In genomic region chr20:63625771-63626423, GRCh38 we compare ENCODE assay signal across 8 cellular contexts. TPM values are rescaled to one million over a fixed set of nuclear protein-coding genes. Genes with fewer than 3 reads are reported as not detected.
A peak's percentile ranks its signal among the peaks of the same experiment; 100 is the strongest.
DNase-seq lines count a peak whose midpoint lies in the region; ATAC-seq and TF ChIP-seq lines count a peak whose summit lies in the region.

No MANE protein-coding gene starts in this region.

- ATAC-seq in sciatic nerve (peak; percentile 8), GM19351 (IDR thresholded peaks at IDR 0.05; ENCODE audit: unreplicated experiment) (no peak)

- intact Hi-C loops in activated naive CD4-positive, alpha-beta T cell treated with anti-CD3 and anti-CD28 coated beads for 36 hours (cut with micrococcal nuclease) = loop anchor here (2.0 to 10.0 kb wide), 5 partner anchors 81 to 331 kb away; partner anchors contain the start of genes ARFRP1, LIME1, PTK6 and SLC2A4RG
- intact Hi-C loops in sciatic nerve (cut with DNase I) = no loop called here

- TF ChIP-seq CTCF in glutamatergic neuron (IDR thresholded peaks at IDR 0.05; ENCODE audit: partially characterized antibody, unreplicated experiment) = no peak

- no peaks in the 10 kb centered on the region for H3K36me3 ChIP-seq in HUES6 (ENCODE audit: control insufficient read depth, insufficient read depth, low read length)

- peaks cover 47% of the 10 kb centered on the region for H3K4me1 Mint-ChIP-seq in activated naive CD4-positive, alpha-beta T cell treated with anti-CD3 and anti-CD28 coated beads for 36 hours (ENCODE audit: low read depth)
- peaks cover 16% of the 10 kb centered on the region for H3K4me1 Mint-ChIP-seq in glutamatergic neuron (ENCODE audit: low read depth, unreplicated experiment)

- H3K9me3 Mint-ChIP-seq in activated naive CD4-positive, alpha-beta T cell treated with anti-CD3 and anti-CD28 coated beads for 36 hours = no peaks in the 10 kb centered on the region
- H3K9me3 Mint-ChIP-seq in glutamatergic neuron (ENCODE audit: unreplicated experiment) = peaks cover 18% of the 10 kb centered on the region

- peaks cover 16% of the 10 kb centered on the region for H3K36me3 Mint-ChIP-seq in activated naive CD4-positive, alpha-beta T cell treated with anti-CD3 and anti-CD28 coated beads for 36 hours (ENCODE audit: low read depth)
- no peaks in the 10 kb centered on the region for H3K36me3 Mint-ChIP-seq in glutamatergic neuron (ENCODE audit: unreplicated experiment)

- H3K4me3 Mint-ChIP-seq in activated naive CD4-positive, alpha-beta T cell treated with anti-CD3 and anti-CD28 coated beads for 36 hours = peak overlapping the region; percentile 77
- H3K4me3 Mint-ChIP-seq in glutamatergic neuron (ENCODE audit: unreplicated experiment) = peak overlapping the region; percentile 72

- H3K4me3 ChIP-seq in HUES6 (ENCODE audit: low read depth, low read length) = peak overlapping the region; percentile 92

- CTCF ChIA-PET in activated naive CD4-positive, alpha-beta T cell treated with anti-CD3 and anti-CD28 coated beads for 36 hours (lab: Charles Lee) = interaction anchor here (1.0 kb wide), 1 partner anchor 16 kb away, joined by 3 read pairs; no protein-coding TSS in a partner anchor

- H3K27ac ChIP-seq in HUES6 (ENCODE audit: low read depth, low read length) = peak overlapping the region; percentile 96

- H3K27me3 Mint-ChIP-seq in activated naive CD4-positive, alpha-beta T cell treated with anti-CD3 and anti-CD28 coated beads for 36 hours (ENCODE audit: low read depth) = no peaks in the 10 kb centered on the region
- peaks cover 20% of the 10 kb centered on the region for H3K27me3 Mint-ChIP-seq in glutamatergic neuron (ENCODE audit: unreplicated experiment)

- DNase-seq in Caki2 (ENCODE audit: low read depth) = peak; percentile 30
- DNase-seq in activated naive CD4-positive, alpha-beta T cell treated with anti-CD3 and anti-CD28 coated beads for 36 hours = peak; percentile 35
- no peak for DNase-seq in glutamatergic neuron
- DNase-seq in sciatic nerve (ENCODE audit: low spot score) = peak; percentile 72
- DNase-seq in SK-N-DZ (ENCODE audit: low spot score) = no peak
- no peak for DNase-seq in KG1 (lab: John Stamatoyannopoulos, UW)

- no peaks in the 10 kb centered on the region for H3K9me3 ChIP-seq in HUES6 (ENCODE audit: control insufficient read depth, insufficient read depth, low read depth, low read length)

- peaks cover 9% of the 10 kb centered on the region; the same call in 1 of the 2 replicates for H3K4me1 ChIP-seq in HUES6 (ENCODE audit: control insufficient read depth, insufficient read depth, low read length)

- peak overlapping the region; percentile 89 for H3K27ac Mint-ChIP-seq in activated naive CD4-positive, alpha-beta T cell treated with anti-CD3 and anti-CD28 coated beads for 36 hours
- peak overlapping the region; percentile 72 for H3K27ac Mint-ChIP-seq in glutamatergic neuron (ENCODE audit: unreplicated experiment)

- H3K27me3 ChIP-seq in HUES6 (ENCODE audit: control insufficient read depth, insufficient read depth, low read length) = no peaks in the 10 kb centered on the region

- in situ Hi-C loops in Caki2 (cut with HindIII; ENCODE audit: low pct_unique_long_range_greater_than_20kb, low sequenced_read_pairs) = no loop called here

- H3K9ac ChIP-seq in HUES6 (ENCODE audit: low read length) = peak overlapping the region; percentile 94

RNA-seq across cellular contexts. Expression of gene GMEB2, which starts 1.0 kb away (rescaled TPM):
- 9.6 and 18.1 TPM in 2 replicates for total RNA-seq in Caki2 (2014; rRNA removed; shearing (Covaris generic); ENCODE audit: low replicate concordance)
- 10 to 100 TPM; 16.7 to 18.0 TPM for total RNA-seq in activated naive CD4-positive, alpha-beta T cell treated with anti-CD3 and anti-CD28 coated beads for 36 hours
- total RNA-seq in glutamatergic neuron (ENCODE audit: unreplicated experiment) (12.8 TPM), sciatic nerve (11.1 TPM)
- 21.0 and 24.1 TPM in 2 replicates for polyA plus RNA-seq in SK-N-DZ (2014; cell fraction: cytosol; rRNA removed)
- 27.4 and 33.7 TPM in 2 replicates for polyA plus RNA-seq in SK-N-DZ (2014; cell fraction: nucleus; rRNA removed)

RNA-seq across cellular contexts. Expression of gene STMN3, which starts 27.3 kb away (rescaled TPM):
- total RNA-seq in Caki2 (2014; rRNA removed; shearing (Covaris generic); ENCODE audit: low replicate concordance) = 70.6 and 73.0 TPM in 2 replicates
- total RNA-seq in activated naive CD4-positive, alpha-beta T cell treated with anti-CD3 and anti-CD28 coated beads for 36 hours = 1 to 10 TPM; 6.7 to 7.3 TPM
- 459 TPM for total RNA-seq in glutamatergic neuron (ENCODE audit: unreplicated experiment)
- total RNA-seq in sciatic nerve = 19.7 TPM
- polyA plus RNA-seq in SK-N-DZ (2014; cell fraction: cytosol; rRNA removed) = 328 and 395 TPM in 2 replicates
- 365 and 369 TPM in 2 replicates for polyA plus RNA-seq in SK-N-DZ (2014; cell fraction: nucleus; rRNA removed)

RNA-seq across cellular contexts. Expression of gene RTEL1, which starts 32.2 kb away (rescaled TPM):
- 12.5 and 13.6 TPM in 2 replicates for total RNA-seq in Caki2 (2014; rRNA removed; shearing (Covaris generic); ENCODE audit: low replicate concordance)
- 10 to 100 TPM; 33.6 to 34.8 TPM for total RNA-seq in activated naive CD4-positive, alpha-beta T cell treated with anti-CD3 and anti-CD28 coated beads for 36 hours
- total RNA-seq in glutamatergic neuron (ENCODE audit: unreplicated experiment) (36.3 TPM), sciatic nerve (34.1 TPM)
- polyA plus RNA-seq in SK-N-DZ (2014; cell fraction: cytosol; rRNA removed) = 18.3 and 19.3 TPM in 2 replicates
- 124 and 166 TPM in 2 replicates for polyA plus RNA-seq in SK-N-DZ (2014; cell fraction: nucleus; rRNA removed)

RNA-seq across cellular contexts. Expression of gene HELZ2, which starts 51.9 kb away (rescaled TPM):
- 26.3 and 30.3 TPM in 2 replicates for total RNA-seq in Caki2 (2014; rRNA removed; shearing (Covaris generic); ENCODE audit: low replicate concordance)
- 10 to 100 TPM; 20.0 to 20.4 TPM for total RNA-seq in activated naive CD4-positive, alpha-beta T cell treated with anti-CD3 and anti-CD28 coated beads for 36 hours
- 87.7 TPM for total RNA-seq in glutamatergic neuron (ENCODE audit: unreplicated experiment)
- 21.4 TPM for total RNA-seq in sciatic nerve
- polyA plus RNA-seq in SK-N-DZ (2014; cell fraction: cytosol; rRNA removed) = 0.23 and 0.97 TPM in 2 replicates
- polyA plus RNA-seq in SK-N-DZ (2014; cell fraction: nucleus; rRNA removed) = 0.69 and 1.7 TPM in 2 replicates

Comparison
In these comparisons a context has a peak if more than half of its experiments do, and no peak if none do; other contexts are left out.
1. DNase-seq: peak in Caki2 (single experiment), activated naive CD4-positive, alpha-beta T cell treated with anti-CD3 and anti-CD28 coated beads for 36 hours (single experiment) and sciatic nerve (single experiment); none in glutamatergic neuron (single experiment), SK-N-DZ (single experiment) and KG1 (single experiment).